8 cellular contexts compared by ENCODE assay signal in the genomic region with DNA sequence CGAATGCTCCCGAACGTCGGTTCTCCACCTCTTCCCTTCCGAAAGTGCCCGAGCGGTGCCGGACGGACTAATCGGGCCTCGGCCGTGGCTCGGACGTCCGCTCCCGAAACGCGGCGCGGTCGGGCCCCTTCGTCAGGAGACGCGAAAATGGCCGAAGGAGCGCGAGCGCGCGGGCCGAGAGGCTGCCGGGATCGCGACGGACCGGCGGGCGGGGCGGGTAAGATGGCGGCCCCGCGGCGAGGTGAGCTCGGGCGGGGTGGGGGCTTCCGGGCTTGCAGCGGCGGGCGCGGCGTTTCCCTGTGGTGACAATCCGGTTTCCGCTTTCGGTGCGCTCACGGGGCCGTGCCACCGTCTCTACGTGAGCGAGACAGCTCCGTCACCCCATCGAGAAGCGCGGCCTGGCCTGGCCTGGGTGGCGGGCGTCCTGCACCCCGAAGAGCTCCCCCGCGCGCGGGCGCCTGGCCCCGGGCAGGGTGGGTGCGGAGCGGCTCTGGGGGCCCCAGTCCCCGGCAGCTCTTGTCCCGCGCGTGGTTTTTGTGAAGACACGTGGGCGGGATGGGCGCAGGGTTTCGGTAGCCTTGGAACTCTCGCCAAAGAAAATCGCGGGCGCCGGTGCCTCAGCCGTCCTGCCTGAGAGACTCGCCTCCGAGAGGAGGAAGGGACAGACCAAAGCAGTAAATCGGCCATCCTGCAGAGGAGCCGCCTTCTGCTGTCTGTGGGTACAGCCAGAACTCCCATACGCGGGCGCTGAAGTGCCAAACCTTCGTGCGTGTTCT. TPM values are rescaled to one million over a fixed set of nuclear protein-coding genes. Genes with fewer than 3 reads are reported as not detected.
DNase-seq lines count a peak whose midpoint lies in the region; ATAC-seq, FAIRE-seq and TF ChIP-seq lines count a peak whose summit lies in the region.

A gene (plus strand): TSS at position 211 of the 776 bp plus-strand sequence. CDS start 12 bp downstream, at position 223.

- ATAC-seq in HG02852 (IDR thresholded peaks at IDR 0.05; ENCODE audit: unreplicated experiment) (peak; percentile 71), T-helper 17 cell (peak; percentile 75), psoas muscle (peak; percentile 85 to 88 (median 88))

- H3K9me3 ChIP-seq in T-helper 17 cell (ENCODE audit: control insufficient read depth, low read length, poor library complexity, severe bottlenecking) = no peaks in the 10 kb centered on the region
- no peaks in the 10 kb centered on the region for H3K9me3 ChIP-seq in right atrium auricular region
- no peaks in the 10 kb centered on the region for H3K9me3 ChIP-seq in psoas muscle

- TF ChIP-seq CTCF in GM13976 (IDR thresholded peaks at IDR 0.05; ENCODE audit: borderline replicate concordance, control extremely low read depth, extremely low read depth, insufficient read depth, missing control alignments) (no peak), right atrium auricular region (IDR thresholded peaks at IDR 0.05) (no peak), psoas muscle (IDR thresholded peaks at IDR 0.05) (no peak)

- H3K36me3 ChIP-seq in right atrium auricular region = no peaks in the 10 kb centered on the region
- H3K36me3 ChIP-seq in psoas muscle (ENCODE audit: insufficient read depth in 1 of 2, low read depth in 1 of 2) = peaks cover 0 to 22% of the 10 kb centered on the region in 2 donors

- no peaks in the 10 kb centered on the region for H3K27me3 ChIP-seq in right atrium auricular region
- peaks cover 0 to 1% (median 0%) of the 10 kb centered on the region in 3 donors for H3K27me3 ChIP-seq in psoas muscle (ENCODE audit: insufficient read depth in 3 of 3, low read length in 2 of 3)

- peak; percentile 94 for DNase-seq in GM13976 (ENCODE audit: low spot score)
- DNase-seq in NCI-H146 treated with DMSO at 0.1 percent for 48 hours (lab: John Stamatoyannopoulos, UW; ENCODE audit: unreplicated experiment) = peak; percentile 89
- DNase-seq in T-helper 17 cell = peak; percentile 95 to 97 (median 95)
- peak; percentile 99 for DNase-seq in right atrium auricular region (ENCODE audit: low spot score)
- peak; percentile 100 for DNase-seq in psoas muscle
- DNase-seq in urothelium cell line (ENCODE audit: low spot score) = peak; percentile 76

- no peaks in the 10 kb centered on the region for H3K36me3 Mint-ChIP-seq in T-helper 17 cell (ENCODE audit: low read depth)

- peaks cover 34% of the 10 kb centered on the region for H3K4me1 Mint-ChIP-seq in T-helper 17 cell

- peak within 1 kb of the TSS; percentile 91 for H3K27ac Mint-ChIP-seq in T-helper 17 cell

- H3K27ac ChIP-seq in angular gyrus (ENCODE audit: low read depth, low read length) (peak within 1 kb of the TSS; percentile 97), right atrium auricular region (peak within 1 kb of the TSS; percentile 99 to 100), psoas muscle (peak within 1 kb of the TSS; percentile 100)

- H3K4me3 Mint-ChIP-seq in T-helper 17 cell = peak within 1 kb of the TSS; percentile 80

- H3K4me1 ChIP-seq in right atrium auricular region (peaks cover 0 to 33% of the 10 kb centered on the region in 2 donors), psoas muscle (peaks cover 41% of the 10 kb centered on the region)

- intact Hi-C loops in psoas muscle (cut with DNase I) = loop anchor here in 1 of 2 donors (10.0 kb wide), 1 partner anchor 121 kb away; a partner anchor contains a TSS

- WGBS in psoas muscle, 3 donors = 0 to 1% (median 1%) methylated on average over 64 to 98 of the region's 98 CpGs

- no peak for FAIRE-seq in urothelium cell line (lab: Jason Lieb, UNC)

- in situ Hi-C loops in GM13976 (cut with MboI; ENCODE audit: low sequenced_read_pairs, unreplicated experiment) = no loop called here

- no peaks in the 10 kb centered on the region for H3K27me3 Mint-ChIP-seq in T-helper 17 cell

- H3K4me3 ChIP-seq in right atrium auricular region (peak within 1 kb of the TSS; percentile 78 to 92), psoas muscle (peak within 1 kb of the TSS; percentile 95)

RNA-seq across cellular contexts. Expression of the gene that starts here (rescaled TPM):
- total RNA-seq in T-helper 17 cell (10 to 100 TPM; 20.8 to 21.3 TPM), right atrium auricular region (10 to 100 TPM; 12.5 to 20.7 TPM), psoas muscle (10 to 100 TPM in 2 of 4 donors, 1 to 10 TPM in 2; 5.9 to 15.7 (median 9.7) TPM)
- 10 to 100 TPM in 2 of 3 donors, 1 to 10 TPM in 1; 7.4 to 16.3 (median 10.1) TPM for polyA plus RNA-seq in psoas muscle

Comparison
In these comparisons a context has a peak if more than half of its experiments do, and no peak if none do; other contexts are left out.
1. Peak in every context shown above with its lines: DNase-seq, ATAC-seq, H3K4me3 ChIP-seq and H3K27ac ChIP-seq.